21 cellular contexts compared by ENCODE assay signal in genomic region chr10:128780379-128780778, GRCh38.
DNase-seq lines count a peak whose midpoint lies in the region; TF ChIP-seq lines count a peak whose summit lies in the region.
"Had no signal": no experiment of that assay in that cellular context is flagged by ENCODE, and none has a peak within 500 bp of the region (broad histone marks: within the 10 kb centered on the region; RNA-seq: fewer than 3 reads in every experiment).

No MANE protein-coding gene starts in this region.

- H3K79me2 ChIP-seq in Loucy (ENCODE audit: insufficient read depth, low read length): no peaks in the 10 kb centered on the region

- H3K9ac ChIP-seq in BLaER1 (peak overlapping the region; percentile 9; the same call in 1 of the 2 replicates), Loucy (ENCODE audit: low read depth, low read length, poor library complexity, severe bottlenecking) (peak overlapping the region; percentile 20)

- H3K36me3 ChIP-seq in BLaER1 (no peaks in the 10 kb centered on the region), Loucy (ENCODE audit: insufficient read depth, low read length) (no peaks in the 10 kb centered on the region)
- H3K36me3 ChIP-seq: BE2C had no signal

- 0 out of 2 replicates have a peak, but pooled peaks cover 9% of the 10 kb centered on the region for H3F3A ChIP-seq in Loucy (ENCODE audit: low read depth)

- H3K4me3 Mint-ChIP-seq in osteocyte (ENCODE audit: unreplicated experiment) (no peak overlapping the region), type B pancreatic cell (no peak overlapping the region), immature natural killer cell (no peak overlapping the region)
- H3K4me3 Mint-ChIP-seq: CD14-positive monocyte; CD4-positive, alpha-beta memory T cell; CD4-positive, CD25-positive, alpha-beta regulatory T cell; CD8-positive, alpha-beta memory T cell had no signal

- H3K36me3 Mint-ChIP-seq in osteocyte (ENCODE audit: unreplicated experiment) (no peaks in the 10 kb centered on the region), type B pancreatic cell (no peaks in the 10 kb centered on the region), immature natural killer cell (no peaks in the 10 kb centered on the region)
- H3K36me3 Mint-ChIP-seq: CD14-positive monocyte; CD4-positive, alpha-beta memory T cell; CD4-positive, CD25-positive, alpha-beta regulatory T cell; CD8-positive, alpha-beta memory T cell had no signal

- H3K9me3 Mint-ChIP-seq in osteocyte (ENCODE audit: unreplicated experiment): peaks cover 48% of the 10 kb centered on the region
- H3K9me3 Mint-ChIP-seq in type B pancreatic cell: no peaks in the 10 kb centered on the region
- H3K9me3 Mint-ChIP-seq in immature natural killer cell: no peaks in the 10 kb centered on the region

- H3K27ac Mint-ChIP-seq in osteocyte (ENCODE audit: unreplicated experiment) (no peak overlapping the region), type B pancreatic cell (no peak overlapping the region), immature natural killer cell (no peak overlapping the region)
- H3K27ac Mint-ChIP-seq: CD4-positive, alpha-beta memory T cell; CD4-positive, CD25-positive, alpha-beta regulatory T cell; CD8-positive, alpha-beta memory T cell had no signal

- H3K27me3 Mint-ChIP-seq in osteocyte (ENCODE audit: unreplicated experiment): no peaks in the 10 kb centered on the region
- peaks cover 4% of the 10 kb centered on the region for H3K27me3 Mint-ChIP-seq in type B pancreatic cell
- H3K27me3 Mint-ChIP-seq in immature natural killer cell (ENCODE audit: low read depth in 3 of 3): peaks cover 2 to 5% (median 3%) of the 10 kb centered on the region in 3 donors
- H3K27me3 Mint-ChIP-seq: CD4-positive, alpha-beta memory T cell; CD4-positive, CD25-positive, alpha-beta regulatory T cell; CD8-positive, alpha-beta memory T cell had no signal

- H3K4me3 ChIP-seq in BLaER1 (no peak overlapping the region), Loucy (ENCODE audit: low read length, poor library complexity, severe bottlenecking) (peak overlapping the region; percentile 34)
- H3K4me3 ChIP-seq: A549 had no signal

- TF ChIP-seq CTCF in Loucy (conservative IDR thresholded peaks at IDR 0.05; ENCODE audit: low read length): no peak
- TF ChIP-seq CTCF in osteocyte (IDR thresholded peaks at IDR 0.05): no peak
- TF ChIP-seq CTCF in type B pancreatic cell (conservative IDR thresholded peaks at IDR 0.05): no peak

- peak; percentile 59 for DNase-seq in osteocyte (ENCODE audit: extremely low spot score, unreplicated experiment)
- peak; percentile 7 for DNase-seq in type B pancreatic cell (ENCODE audit: extremely low spot score, unreplicated experiment)
- DNase-seq in AG20443 (ENCODE audit: low spot score): no peak
- DNase-seq in immature natural killer cell: no peak
- DNase-seq in DMS79 treated with DMSO at 0.1 percent for 48 hours (lab: John Stamatoyannopoulos, UW): no peak
- DNase-seq: BE2C; C1 segment of cervical spinal cord; CD4-positive, alpha-beta memory T cell; CD4-positive, CD25-positive, alpha-beta regulatory T cell; CD8-positive, alpha-beta memory T cell; COR-L47; DMS 273 treated with DMSO at 0.1 percent for 48 hours; DMS153; DMS53; DMS79; GF-D8 had no signal

- H3K27me3 ChIP-seq in BLaER1 (no peaks in the 10 kb centered on the region), Loucy (ENCODE audit: insufficient read depth, low read length, poor library complexity, severe bottlenecking) (no peaks in the 10 kb centered on the region)
- H3K27me3 ChIP-seq: BE2C had no signal

- no peaks in the 10 kb centered on the region for H3K9me2 ChIP-seq in Loucy (replicated peaks; ENCODE audit: low read depth, low read length)

- no peak overlapping the region for H2AFZ ChIP-seq in Loucy (ENCODE audit: low read length)

- H4K20me1 ChIP-seq in BLaER1 (no peaks in the 10 kb centered on the region), Loucy (ENCODE audit: insufficient read depth, low read length, poor library complexity, severe bottlenecking) (no peaks in the 10 kb centered on the region)

- peak overlapping the region; percentile 67 for H3K27ac ChIP-seq in BLaER1
- H3K27ac ChIP-seq: 22Rv1, A549 had no signal

- H3K4me1 ChIP-seq in BLaER1: peaks cover 31% of the 10 kb centered on the region
- H3K4me1 ChIP-seq in Loucy (ENCODE audit: insufficient read depth, low read length, poor library complexity, severe bottlenecking): peaks cover 62% of the 10 kb centered on the region
- H3K4me1 ChIP-seq: A549, BE2C had no signal

- no peaks in the 10 kb centered on the region for H3K4me1 Mint-ChIP-seq in osteocyte (ENCODE audit: unreplicated experiment)
- peaks cover 4% of the 10 kb centered on the region for H3K4me1 Mint-ChIP-seq in type B pancreatic cell (ENCODE audit: unreplicated experiment)
- no peaks in the 10 kb centered on the region for H3K4me1 Mint-ChIP-seq in immature natural killer cell
- H3K4me1 Mint-ChIP-seq: CD14-positive monocyte; CD4-positive, alpha-beta memory T cell; CD4-positive, CD25-positive, alpha-beta regulatory T cell; CD8-positive, alpha-beta memory T cell had no signal

- H3K4me2 ChIP-seq in BLaER1: peak overlapping the region; percentile 76
- H3K4me2 ChIP-seq in Loucy (ENCODE audit: low read depth, low read length, poor library complexity, severe bottlenecking): peak overlapping the region; percentile 75
- H3K4me2 ChIP-seq: A549 had no signal

- no peaks in the 10 kb centered on the region for H3K9me3 ChIP-seq in BLaER1
- no peaks in the 10 kb centered on the region for H3K9me3 ChIP-seq in Loucy (ENCODE audit: insufficient read depth, low read depth, low read length)
- H3K9me3 ChIP-seq: A549, BE2C had no signal

Comparison
In these comparisons a context has a peak if more than half of its experiments do, and no peak if none do; other contexts are left out.
1. DNase-seq: peak in osteocyte (single experiment) and type B pancreatic cell (single experiment); none in AG20443 (single experiment), immature natural killer cell (0 of 3) and DMS79 treated with DMSO at 0.1 percent for 48 hours (single experiment).